Comparison of ENCODE assay signal across 8 cellular contexts in the genomic region with DNA sequence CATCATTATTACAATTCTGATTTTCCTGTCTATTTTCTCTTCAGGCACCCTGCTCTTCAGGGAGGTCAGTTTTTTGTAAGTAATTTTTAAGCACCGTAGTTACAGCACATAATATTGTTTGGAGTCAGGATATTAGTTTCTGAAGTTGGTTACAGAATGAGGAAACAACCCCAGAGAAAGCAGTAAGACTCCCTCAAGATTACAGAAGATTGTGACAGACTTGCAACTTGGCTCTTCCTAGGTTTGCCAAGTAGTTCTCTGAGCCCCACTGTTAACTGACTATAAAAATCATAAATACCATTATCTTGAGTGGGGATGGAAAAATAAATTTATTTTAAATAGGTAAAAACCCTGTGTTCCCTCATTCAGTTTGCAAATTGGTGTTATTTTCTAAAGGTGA. TPM values are rescaled to one million over a fixed set of nuclear protein-coding genes. Genes with fewer than 3 reads are reported as not detected.
DNase-seq lines count a peak whose midpoint lies in the region; ATAC-seq, FAIRE-seq and TF ChIP-seq lines count a peak whose summit lies in the region.

No MANE protein-coding gene starts in this region.

- H3K9me1 ChIP-seq in endothelial cell of umbilical vein (replicated peaks; ENCODE audit: control insufficient read depth, extremely low read depth, insufficient read depth, low read length) = no peaks in the 10 kb centered on the region

- H3K9me3 ChIP-seq in endothelial cell of umbilical vein (replicated peaks; ENCODE audit: control insufficient read depth, insufficient read depth, low read length) = no peaks in the 10 kb centered on the region
- H3K9me3 ChIP-seq in pancreas = no peaks in the 10 kb centered on the region

- dilution Hi-C loops in endothelial cell of umbilical vein (cut with MboI; ENCODE audit: extremely low pct_ligation_motif_present, low sequenced_read_pairs) = no loop called here

- DNase-seq in GM04503 (ENCODE audit: low read depth) = peak; percentile 15
- peak; percentile 54 for DNase-seq in OCI-M1 (lab: John Stamatoyannopoulos, UW)
- no peak for DNase-seq in endothelial cell of umbilical vein (ENCODE audit: low read depth, low spot score)
- no peak for DNase-seq in pancreas
- DNase-seq in HT-29 (ENCODE audit: low spot score) = no peak
- no peak for DNase-seq in cerebellum (ENCODE audit: low spot score)
- no peak for DNase-seq in NCI-H2171 treated with DMSO at 0.1 percent for 48 hours (lab: John Stamatoyannopoulos, UW)
- no peak for DNase-seq in activated CD4-positive, alpha-beta T cell treated with anti-CD3 and anti-CD28 coated beads, Interleukin-2, amount 50 U/mL, for 48 hours

- H3K4me1 ChIP-seq in endothelial cell of umbilical vein (ENCODE audit: control insufficient read depth, extremely low read depth, insufficient read depth, low read length) (peaks cover 21% of the 10 kb centered on the region), pancreas (peaks cover 13 to 32% (median 25%) of the 10 kb centered on the region in 3 donors)

- POLR2A ChIA-PET in endothelial cell of umbilical vein (lab: Charles Lee) = no interaction called here

- peak overlapping the region; percentile 83 to 98 (median 95) for H3K4me3 ChIP-seq in endothelial cell of umbilical vein (replicated peaks in 1 of 3; ENCODE audit: insufficient read depth in 1 of 3, low read depth in 1 of 3, low read length in 3 of 3)
- peak overlapping the region; percentile 74 to 82 (median 81) for H3K4me3 ChIP-seq in pancreas

- TF ChIP-seq CTCF in endothelial cell of umbilical vein (IDR thresholded peaks at IDR 0.05; ENCODE audit: extremely low read depth in 1 of 2, insufficient read depth in 1 of 2, low read depth in 1 of 2, low read length in 2 of 2) = no peak
- no peak for TF ChIP-seq CTCF in pancreas (IDR thresholded peaks at IDR 0.05)

- no peak overlapping the region for H3K27ac ChIP-seq in endothelial cell of umbilical vein (ENCODE audit: insufficient read depth, low read depth, low read length)
- no peak overlapping the region for H3K27ac ChIP-seq in pancreas

- CTCF ChIA-PET in endothelial cell of umbilical vein (lab: Charles Lee) = interaction anchor here (0.9 to 1.9 kb wide), 2 partner anchors 11 to 195 kb away, joined by 3 to 4 read pairs; no protein-coding TSS in a partner anchor

- H4K20me1 ChIP-seq in endothelial cell of umbilical vein (replicated peaks; ENCODE audit: control insufficient read depth, extremely low read depth, insufficient read depth, low read length) = peaks cover 3% of the 10 kb centered on the region

- peaks cover 59% of the 10 kb centered on the region for H3K79me2 ChIP-seq in endothelial cell of umbilical vein (ENCODE audit: control insufficient read depth, insufficient read depth, low read length)

- no peak for FAIRE-seq in endothelial cell of umbilical vein (lab: Jason Lieb, UNC)
- FAIRE-seq in pancreas (lab: Jason Lieb, UNC) = no peak

- H3K27me3 ChIP-seq in endothelial cell of umbilical vein (ENCODE audit: control insufficient read depth in 2 of 2, insufficient read depth in 2 of 2, low read length in 2 of 2) = no peaks in the 10 kb centered on the region
- no peaks in the 10 kb centered on the region for H3K27me3 ChIP-seq in pancreas

- no peak overlapping the region for H2AFZ ChIP-seq in endothelial cell of umbilical vein (ENCODE audit: low read depth, low read length)

- intact Hi-C loops in endothelial cell of umbilical vein (cut with micrococcal nuclease) (loop anchor here (10.0 kb wide), 1 partner anchor 471 kb away; the partner anchor contains the start of gene LANCL1), pancreas (cut with DNase I) (no loop called here)

- WGBS in pancreas, 2 donors = 22 to 25% methylated on average over 1 of the region's 1 CpG

- no peaks in the 10 kb centered on the region for H3K36me3 ChIP-seq in endothelial cell of umbilical vein (ENCODE audit: control insufficient read depth in 2 of 2, extremely low read depth in 1 of 2, insufficient read depth in 2 of 2, low read length in 2 of 2)
- H3K36me3 ChIP-seq in pancreas = no peaks in the 10 kb centered on the region

- no TSS peak for BruUV-seq in endothelial cell of umbilical vein (replicated peaks; lab: Mats Ljungman, UMichigan)

- H3K4me2 ChIP-seq in endothelial cell of umbilical vein (ENCODE audit: insufficient read depth, low read length) = peak overlapping the region; percentile 92

- ATAC-seq in pancreas = no peak

- peak overlapping the region; percentile 79 for H3K9ac ChIP-seq in endothelial cell of umbilical vein (replicated peaks; ENCODE audit: extremely low read depth, insufficient read depth, low read length)

- TF ChIP-seq POLR2A in endothelial cell of umbilical vein (IDR thresholded peaks at IDR 0.05; ENCODE audit: low read depth, low read length) = no peak

TF ChIP-seq in endothelial cell of umbilical vein, 7 proteins besides CTCF, POLR2A, EP300 and RAD21:
- no peak for TF ChIP-seq MYC (IDR thresholded peaks at IDR 0.05; ENCODE audit: low read depth, low read length)
- TF ChIP-seq GATA2 (IDR thresholded peaks at IDR 0.05; ENCODE audit: insufficient read depth, insufficient read length, low read depth, low read length) = no peak
- no peak for TF ChIP-seq JUN (IDR thresholded peaks at IDR 0.05; ENCODE audit: borderline replicate concordance, insufficient read depth, insufficient read length, low read depth)

RNA-seq across cellular contexts. Expression of gene RPE, which starts 1.0 kb away (rescaled TPM):
- 59.7 and 60.7 TPM in 2 replicates for total RNA-seq in endothelial cell of umbilical vein
- 65.1 and 97.4 TPM in 2 replicates for polyA plus RNA-seq in endothelial cell of umbilical vein
- 66.0 and 81.5 TPM in 2 replicates for polyA plus RNA-seq in endothelial cell of umbilical vein (2011; cell fraction: cytosol; rRNA removed)
- 32.9 and 47.4 TPM in 2 replicates for polyA plus RNA-seq in endothelial cell of umbilical vein (2011; cell fraction: nucleus; rRNA removed)
- 49.5 and 70.9 TPM in 2 replicates for polyA plus RNA-seq in endothelial cell of umbilical vein (2012)
- polyA minus RNA-seq in endothelial cell of umbilical vein = 107 and 122 TPM in 2 replicates
- polyA minus RNA-seq in endothelial cell of umbilical vein (2011; cell fraction: cytosol; rRNA and poly(A)+ RNA removed) = 54.0 TPM
- polyA minus RNA-seq in endothelial cell of umbilical vein (2011; cell fraction: nucleus; rRNA and poly(A)+ RNA removed) = 30.8 and 44.8 TPM in 2 replicates
- 10 to 100 TPM; 10.9 to 30.2 (median 14.2) TPM for total RNA-seq in pancreas
- polyA plus RNA-seq in pancreas = 1 to 10 TPM; 6.9 to 7.3 TPM
- total RNA-seq in HT-29 (2014; rRNA removed; shearing (Covaris generic)) = 63.9 and 68.6 TPM in 2 replicates
- total RNA-seq in cerebellum = 73.0 TPM

Comparison
In these comparisons a context has a peak if more than half of its experiments do, and no peak if none do; other contexts are left out.
1. DNase-seq: peak in GM04503 (single experiment) and OCI-M1 (single experiment); none in endothelial cell of umbilical vein (single experiment), pancreas (0 of 6), HT-29 (single experiment), cerebellum (single experiment), NCI-H2171 treated with DMSO at 0.1 percent for 48 hours (single experiment) and activated CD4-positive, alpha-beta T cell treated with anti-CD3 and anti-CD28 coated beads, Interleukin-2, amount 50 U/mL, for 48 hours (0 of 2).